Comparison of ENCODE assay signal across 2 cellular contexts in the genomic region with DNA sequence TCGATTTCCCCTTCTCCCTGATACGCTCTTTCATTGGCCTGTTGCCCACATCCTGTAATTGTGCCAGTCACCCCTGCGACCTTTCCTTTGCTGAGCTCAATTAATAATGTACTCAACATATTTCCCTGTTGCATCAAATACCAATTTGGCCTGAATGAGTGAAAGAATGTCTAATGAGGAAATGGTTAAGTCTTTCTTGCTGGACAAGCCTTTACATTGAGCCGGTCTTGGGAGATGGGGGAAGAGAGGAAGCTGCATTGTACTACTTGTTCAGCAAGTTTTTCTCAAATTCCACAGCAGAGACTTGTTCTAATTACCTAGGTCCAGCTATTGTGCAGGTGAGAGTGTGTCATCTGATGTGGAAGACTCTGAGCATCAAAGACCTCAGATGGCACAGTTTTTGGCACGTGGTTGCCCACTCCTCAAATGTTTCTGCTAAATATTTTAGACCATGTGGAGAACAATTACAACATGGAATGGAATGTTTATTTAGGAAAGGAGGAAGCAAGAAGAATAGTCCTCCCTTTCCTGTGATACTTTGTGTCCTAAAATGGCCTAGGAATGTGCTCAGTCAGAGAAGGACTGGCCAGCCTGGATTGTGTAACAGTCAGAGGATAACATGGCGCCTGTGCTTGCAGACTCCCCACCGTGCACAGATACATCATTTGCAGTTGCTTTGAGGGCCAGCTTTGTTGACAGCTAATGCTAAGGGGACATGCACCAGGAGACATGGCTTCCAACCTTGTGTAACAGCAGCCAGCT.
TF ChIP-seq lines count a peak whose summit lies in the region.

No MANE protein-coding gene starts in this region.

TF ChIP-seq in SK-N-SH, 30 proteins besides CTCF, POLR2A, EP300 and RAD21 (continued from another document):
- TF ChIP-seq, protein P1, sequence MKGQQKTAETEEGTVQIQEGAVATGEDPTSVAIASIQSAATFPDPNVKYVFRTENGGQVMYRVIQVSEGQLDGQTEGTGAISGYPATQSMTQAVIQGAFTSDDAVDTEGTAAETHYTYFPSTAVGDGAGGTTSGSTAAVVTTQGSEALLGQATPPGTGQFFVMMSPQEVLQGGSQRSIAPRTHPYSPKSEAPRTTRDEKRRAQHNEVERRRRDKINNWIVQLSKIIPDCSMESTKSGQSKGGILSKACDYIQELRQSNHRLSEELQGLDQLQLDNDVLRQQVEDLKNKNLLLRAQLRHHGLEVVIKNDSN (IDR thresholded peaks at IDR 0.05; ENCODE audit: borderline replicate concordance, low read depth): no peak
- no peak for TF ChIP-seq NFIC (IDR thresholded peaks at IDR 0.05; ENCODE audit: borderline replicate concordance)
- TF ChIP-seq GABPA (IDR thresholded peaks at IDR 0.05; ENCODE audit: low read depth): no peak
- no peak for TF ChIP-seq MEF2A (IDR thresholded peaks at IDR 0.05; ENCODE audit: borderline replicate concordance, low read depth)
- TF ChIP-seq, protein P2, sequence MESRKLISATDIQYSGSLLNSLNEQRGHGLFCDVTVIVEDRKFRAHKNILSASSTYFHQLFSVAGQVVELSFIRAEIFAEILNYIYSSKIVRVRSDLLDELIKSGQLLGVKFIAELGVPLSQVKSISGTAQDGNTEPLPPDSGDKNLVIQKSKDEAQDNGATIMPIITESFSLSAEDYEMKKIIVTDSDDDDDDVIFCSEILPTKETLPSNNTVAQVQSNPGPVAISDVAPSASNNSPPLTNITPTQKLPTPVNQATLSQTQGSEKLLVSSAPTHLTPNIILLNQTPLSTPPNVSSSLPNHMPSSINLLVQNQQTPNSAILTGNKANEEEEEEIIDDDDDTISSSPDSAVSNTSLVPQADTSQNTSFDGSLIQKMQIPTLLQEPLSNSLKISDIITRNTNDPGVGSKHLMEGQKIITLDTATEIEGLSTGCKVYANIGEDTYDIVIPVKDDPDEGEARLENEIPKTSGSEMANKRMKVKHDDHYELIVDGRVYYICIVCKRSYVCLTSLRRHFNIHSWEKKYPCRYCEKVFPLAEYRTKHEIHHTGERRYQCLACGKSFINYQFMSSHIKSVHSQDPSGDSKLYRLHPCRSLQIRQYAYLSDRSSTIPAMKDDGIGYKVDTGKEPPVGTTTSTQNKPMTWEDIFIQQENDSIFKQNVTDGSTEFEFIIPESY (IDR thresholded peaks at IDR 0.05; ENCODE audit: borderline replicate concordance, low read depth): no peak
- TF ChIP-seq, protein P3, sequence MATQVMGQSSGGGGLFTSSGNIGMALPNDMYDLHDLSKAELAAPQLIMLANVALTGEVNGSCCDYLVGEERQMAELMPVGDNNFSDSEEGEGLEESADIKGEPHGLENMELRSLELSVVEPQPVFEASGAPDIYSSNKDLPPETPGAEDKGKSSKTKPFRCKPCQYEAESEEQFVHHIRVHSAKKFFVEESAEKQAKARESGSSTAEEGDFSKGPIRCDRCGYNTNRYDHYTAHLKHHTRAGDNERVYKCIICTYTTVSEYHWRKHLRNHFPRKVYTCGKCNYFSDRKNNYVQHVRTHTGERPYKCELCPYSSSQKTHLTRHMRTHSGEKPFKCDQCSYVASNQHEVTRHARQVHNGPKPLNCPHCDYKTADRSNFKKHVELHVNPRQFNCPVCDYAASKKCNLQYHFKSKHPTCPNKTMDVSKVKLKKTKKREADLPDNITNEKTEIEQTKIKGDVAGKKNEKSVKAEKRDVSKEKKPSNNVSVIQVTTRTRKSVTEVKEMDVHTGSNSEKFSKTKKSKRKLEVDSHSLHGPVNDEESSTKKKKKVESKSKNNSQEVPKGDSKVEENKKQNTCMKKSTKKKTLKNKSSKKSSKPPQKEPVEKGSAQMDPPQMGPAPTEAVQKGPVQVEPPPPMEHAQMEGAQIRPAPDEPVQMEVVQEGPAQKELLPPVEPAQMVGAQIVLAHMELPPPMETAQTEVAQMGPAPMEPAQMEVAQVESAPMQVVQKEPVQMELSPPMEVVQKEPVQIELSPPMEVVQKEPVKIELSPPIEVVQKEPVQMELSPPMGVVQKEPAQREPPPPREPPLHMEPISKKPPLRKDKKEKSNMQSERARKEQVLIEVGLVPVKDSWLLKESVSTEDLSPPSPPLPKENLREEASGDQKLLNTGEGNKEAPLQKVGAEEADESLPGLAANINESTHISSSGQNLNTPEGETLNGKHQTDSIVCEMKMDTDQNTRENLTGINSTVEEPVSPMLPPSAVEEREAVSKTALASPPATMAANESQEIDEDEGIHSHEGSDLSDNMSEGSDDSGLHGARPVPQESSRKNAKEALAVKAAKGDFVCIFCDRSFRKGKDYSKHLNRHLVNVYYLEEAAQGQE (IDR thresholded peaks at IDR 0.05; ENCODE audit: low read depth, low read length): no peak
TF ChIP-seq in SK-N-SH: peak in this region for 0.

TF ChIP-seq in SK-N-SH treated with all-trans-retinoic acid at 6 μM for 48 hours, 23 proteins besides CTCF, POLR2A, EP300 and RAD21 (continued from another document):
- TF ChIP-seq, protein P4, sequence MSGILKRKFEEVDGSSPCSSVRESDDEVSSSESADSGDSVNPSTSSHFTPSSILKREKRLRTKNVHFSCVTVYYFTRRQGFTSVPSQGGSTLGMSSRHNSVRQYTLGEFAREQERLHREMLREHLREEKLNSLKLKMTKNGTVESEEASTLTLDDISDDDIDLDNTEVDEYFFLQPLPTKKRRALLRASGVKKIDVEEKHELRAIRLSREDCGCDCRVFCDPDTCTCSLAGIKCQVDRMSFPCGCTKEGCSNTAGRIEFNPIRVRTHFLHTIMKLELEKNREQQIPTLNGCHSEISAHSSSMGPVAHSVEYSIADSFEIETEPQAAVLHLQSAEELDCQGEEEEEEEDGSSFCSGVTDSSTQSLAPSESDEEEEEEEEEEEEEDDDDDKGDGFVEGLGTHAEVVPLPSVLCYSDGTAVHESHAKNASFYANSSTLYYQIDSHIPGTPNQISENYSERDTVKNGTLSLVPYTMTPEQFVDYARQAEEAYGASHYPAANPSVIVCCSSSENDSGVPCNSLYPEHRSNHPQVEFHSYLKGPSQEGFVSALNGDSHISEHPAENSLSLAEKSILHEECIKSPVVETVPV (CRISPR knock-in tag; IDR thresholded peaks at IDR 0.05): no peak
- TF ChIP-seq, protein P5, sequence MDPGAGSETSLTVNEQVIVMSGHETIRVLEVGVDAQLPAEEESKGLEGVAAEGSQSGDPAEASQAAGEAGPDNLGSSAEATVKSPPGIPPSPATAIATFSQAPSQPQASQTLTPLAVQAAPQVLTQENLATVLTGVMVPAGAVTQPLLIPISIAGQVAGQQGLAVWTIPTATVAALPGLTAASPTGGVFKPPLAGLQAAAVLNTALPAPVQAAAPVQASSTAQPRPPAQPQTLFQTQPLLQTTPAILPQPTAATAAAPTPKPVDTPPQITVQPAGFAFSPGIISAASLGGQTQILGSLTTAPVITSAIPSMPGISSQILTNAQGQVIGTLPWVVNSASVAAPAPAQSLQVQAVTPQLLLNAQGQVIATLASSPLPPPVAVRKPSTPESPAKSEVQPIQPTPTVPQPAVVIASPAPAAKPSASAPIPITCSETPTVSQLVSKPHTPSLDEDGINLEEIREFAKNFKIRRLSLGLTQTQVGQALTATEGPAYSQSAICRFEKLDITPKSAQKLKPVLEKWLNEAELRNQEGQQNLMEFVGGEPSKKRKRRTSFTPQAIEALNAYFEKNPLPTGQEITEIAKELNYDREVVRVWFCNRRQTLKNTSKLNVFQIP (CRISPR knock-in tag; IDR thresholded peaks at IDR 0.05; ENCODE audit: borderline replicate concordance, low read depth): no peak
- TF ChIP-seq PPARA (CRISPR knock-in tag; IDR thresholded peaks at IDR 0.05; ENCODE audit: borderline replicate concordance): no peak
- no peak for TF ChIP-seq BACH2 (CRISPR knock-in tag; IDR thresholded peaks at IDR 0.05; ENCODE audit: borderline replicate concordance)
- no peak for TF ChIP-seq ZNF70 (CRISPR knock-in tag; IDR thresholded peaks at IDR 0.05)
- TF ChIP-seq ZNF8 (CRISPR knock-in tag; IDR thresholded peaks at IDR 0.05): no peak
- no peak for TF ChIP-seq CSDC2 (CRISPR knock-in tag; IDR thresholded peaks at IDR 0.05)
- TF ChIP-seq ZNF565 (CRISPR knock-in tag; conservative IDR thresholded peaks at IDR 0.05; ENCODE audit: low read depth): no peak
- no peak for TF ChIP-seq ZC3H10 (CRISPR knock-in tag; IDR thresholded peaks at IDR 0.05)
- TF ChIP-seq, protein P6, sequence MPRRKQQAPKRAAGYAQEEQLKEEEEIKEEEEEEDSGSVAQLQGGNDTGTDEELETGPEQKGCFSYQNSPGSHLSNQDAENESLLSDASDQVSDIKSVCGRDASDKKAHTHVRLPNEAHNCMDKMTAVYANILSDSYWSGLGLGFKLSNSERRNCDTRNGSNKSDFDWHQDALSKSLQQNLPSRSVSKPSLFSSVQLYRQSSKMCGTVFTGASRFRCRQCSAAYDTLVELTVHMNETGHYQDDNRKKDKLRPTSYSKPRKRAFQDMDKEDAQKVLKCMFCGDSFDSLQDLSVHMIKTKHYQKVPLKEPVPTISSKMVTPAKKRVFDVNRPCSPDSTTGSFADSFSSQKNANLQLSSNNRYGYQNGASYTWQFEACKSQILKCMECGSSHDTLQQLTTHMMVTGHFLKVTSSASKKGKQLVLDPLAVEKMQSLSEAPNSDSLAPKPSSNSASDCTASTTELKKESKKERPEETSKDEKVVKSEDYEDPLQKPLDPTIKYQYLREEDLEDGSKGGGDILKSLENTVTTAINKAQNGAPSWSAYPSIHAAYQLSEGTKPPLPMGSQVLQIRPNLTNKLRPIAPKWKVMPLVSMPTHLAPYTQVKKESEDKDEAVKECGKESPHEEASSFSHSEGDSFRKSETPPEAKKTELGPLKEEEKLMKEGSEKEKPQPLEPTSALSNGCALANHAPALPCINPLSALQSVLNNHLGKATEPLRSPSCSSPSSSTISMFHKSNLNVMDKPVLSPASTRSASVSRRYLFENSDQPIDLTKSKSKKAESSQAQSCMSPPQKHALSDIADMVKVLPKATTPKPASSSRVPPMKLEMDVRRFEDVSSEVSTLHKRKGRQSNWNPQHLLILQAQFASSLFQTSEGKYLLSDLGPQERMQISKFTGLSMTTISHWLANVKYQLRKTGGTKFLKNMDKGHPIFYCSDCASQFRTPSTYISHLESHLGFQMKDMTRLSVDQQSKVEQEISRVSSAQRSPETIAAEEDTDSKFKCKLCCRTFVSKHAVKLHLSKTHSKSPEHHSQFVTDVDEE (CRISPR knock-in tag; IDR thresholded peaks at IDR 0.05): no peak
TF ChIP-seq in SK-N-SH treated with all-trans-retinoic acid at 6 μM for 48 hours: peak in this region for 0.
